10 cellular contexts compared by ENCODE assay signal in genomic region chr3:189512039-189512438, GRCh38.
A peak's percentile ranks its signal among the peaks of the same experiment; 100 is the strongest.
DNase-seq lines count a peak whose midpoint lies in the region; ATAC-seq and TF ChIP-seq lines count a peak whose summit lies in the region.
"Had no signal": no experiment of that assay in that cellular context is flagged by ENCODE, and none has a peak within 500 bp of the region (broad histone marks: within the 10 kb centered on the region; RNA-seq: fewer than 3 reads in every experiment).

No MANE protein-coding gene starts in this region.

- H3K27ac Mint-ChIP-seq in memory B cell: no peak overlapping the region
- no peak overlapping the region for H3K27ac Mint-ChIP-seq in CD14-positive monocyte
- no peak overlapping the region for H3K27ac Mint-ChIP-seq in chondrocyte (ENCODE audit: unreplicated experiment)

- peaks cover 2% of the 10 kb centered on the region for H3K36me3 Mint-ChIP-seq in memory B cell
- no peaks in the 10 kb centered on the region for H3K36me3 Mint-ChIP-seq in CD14-positive monocyte
- peaks cover 1% of the 10 kb centered on the region for H3K36me3 Mint-ChIP-seq in chondrocyte (ENCODE audit: low read depth)

- in situ Hi-C loops in KBM-7 (cut with MboI; ENCODE audit: low pct_unique_long_range_greater_than_20kb, low sequenced_read_pairs): no loop called here

- H3K4me3 Mint-ChIP-seq in memory B cell: no peak overlapping the region
- H3K4me3 Mint-ChIP-seq in CD14-positive monocyte: no peak overlapping the region
- H3K4me3 Mint-ChIP-seq in chondrocyte (ENCODE audit: unreplicated experiment): no peak overlapping the region

- peaks cover 1% of the 10 kb centered on the region for H3K27me3 Mint-ChIP-seq in memory B cell
- peaks cover 0 to 5% (median 0%) of the 10 kb centered on the region in 3 donors for H3K27me3 Mint-ChIP-seq in CD14-positive monocyte (ENCODE audit: low read depth in 3 of 3)
- peaks cover 9% of the 10 kb centered on the region for H3K27me3 Mint-ChIP-seq in chondrocyte (ENCODE audit: low read depth)

- intact Hi-C loops in CD14-positive monocyte (cut with micrococcal nuclease): no loop called here

- peak; percentile 75 for ATAC-seq in GM18907 (IDR thresholded peaks at IDR 0.05; ENCODE audit: unreplicated experiment)
- peak; percentile 45 for ATAC-seq in HG02763 (IDR thresholded peaks at IDR 0.05; ENCODE audit: unreplicated experiment)
- peak; percentile 46 for ATAC-seq in memory B cell (ENCODE audit: low read depth)

- H3K4me1 Mint-ChIP-seq in memory B cell (peaks cover 5% of the 10 kb centered on the region), CD14-positive monocyte (no peaks in the 10 kb centered on the region), chondrocyte (ENCODE audit: low read depth) (no peaks in the 10 kb centered on the region)

- no peak for TF ChIP-seq CTCF in CD14-positive monocyte (IDR thresholded peaks at IDR 0.05)
- no peak for TF ChIP-seq CTCF in chondrocyte (IDR thresholded peaks at IDR 0.05)

- DNase-seq in KBM-7 (peak; percentile 7), memory B cell (ENCODE audit: low spot score in 2 of 2) (no peak), ecto neural progenitor cell (ENCODE audit: low spot score) (no peak), CD14-positive monocyte (ENCODE audit: low spot score) (no peak), chondrocyte (ENCODE audit: low spot score) (no peak)
- DNase-seq in stimulated activated CD4-positive, alpha-beta T cell treated with anti-CD3 and anti-CD28 coated beads, Interleukin-2, amount 100 ng/mL, for 24 hours: no peak
- DNase-seq: activated T-cell treated with anti-CD3 and anti-CD28 coated beads, Interleukin-2, amount 50 U/mL, for 48 hours; GF-D8 had no signal

- H3K9me3 Mint-ChIP-seq in memory B cell (peaks cover 2% of the 10 kb centered on the region), CD14-positive monocyte (peaks cover 0 to 5% (median 4%) of the 10 kb centered on the region in 7 donors), chondrocyte (ENCODE audit: low read depth) (peaks cover 4% of the 10 kb centered on the region)
